In the genomic region with DNA sequence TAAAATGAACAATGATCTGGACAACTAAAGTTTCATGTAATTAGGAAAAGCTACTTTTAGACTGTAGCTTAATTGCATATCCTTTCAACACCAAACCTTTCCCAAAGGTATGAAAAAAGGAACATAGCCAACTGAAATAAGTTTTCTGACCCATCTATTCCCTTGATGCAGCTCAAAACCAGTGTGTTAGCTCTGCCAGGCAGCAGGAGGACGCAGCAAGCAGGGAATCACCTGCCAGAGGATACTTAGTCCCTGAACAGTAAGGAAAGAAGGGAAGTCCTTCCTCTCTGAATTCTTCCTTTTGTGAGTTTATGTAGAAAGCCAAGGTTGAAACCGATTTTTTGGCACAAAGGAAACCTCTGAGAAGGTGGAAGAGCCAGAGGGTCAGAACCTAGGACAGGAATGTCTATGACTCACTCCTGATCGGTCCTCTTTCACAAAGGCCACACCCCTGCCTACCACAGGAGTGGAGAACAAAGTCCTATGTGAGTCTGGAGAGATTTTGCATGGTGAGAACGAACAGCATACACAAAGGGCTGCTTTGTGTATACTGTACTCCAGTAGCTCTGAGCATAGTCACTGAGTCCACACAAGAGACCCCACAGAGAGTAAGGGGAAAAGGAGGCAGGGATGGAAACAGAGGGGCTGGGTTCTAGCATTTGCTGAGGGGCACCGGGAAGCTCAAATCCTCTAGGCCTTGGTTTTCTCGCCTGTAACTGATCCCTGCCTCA, we compare ENCODE assay signal across 8 cellular contexts.
DNase-seq lines count a peak whose midpoint lies in the region; ATAC-seq, FAIRE-seq and TF ChIP-seq lines count a peak whose summit lies in the region.

No MANE protein-coding gene starts in this region.

- H3K27ac Mint-ChIP-seq in T-helper 2 cell treated with Interferon-gamma antibody and Interleukin-4, amounts not matched to agents 5 μg/mL and 100 μg/mL, for 36 hours: peak overlapping the region; percentile 90

- peaks cover 73% of the 10 kb centered on the region for H3K36me3 Mint-ChIP-seq in T-helper 2 cell treated with Interferon-gamma antibody and Interleukin-4, amounts not matched to agents 5 μg/mL and 100 μg/mL, for 36 hours (ENCODE audit: low read depth)

- peak; percentile 32 for DNase-seq in SIG-M5 treated with dmso at 0.1 percent for 504 hours (lab: John Stamatoyannopoulos, UW; ENCODE audit: unreplicated experiment)
- no peak for DNase-seq in SIG-M5 (lab: John Stamatoyannopoulos, UW)
- DNase-seq in T-helper 2 cell treated with Interferon-gamma antibody and Interleukin-4, amounts not matched to agents 5 μg/mL and 100 μg/mL, for 36 hours (ENCODE audit: low spot score): no peak
- peak; percentile 75 for DNase-seq in fibroblast of mammary gland (ENCODE audit: low read depth)
- DNase-seq in small intestine: peak; percentile 98
- DNase-seq in GM12891 (ENCODE audit: insufficient read length, low spot score): no peak
- no peak for DNase-seq in retina

- H3K27ac ChIP-seq in small intestine (ENCODE audit: low read depth in 1 of 2, low read length in 1 of 2): peak overlapping the region; percentile 87 to 90

- no peaks in the 10 kb centered on the region for H3K27me3 ChIP-seq in small intestine (ENCODE audit: control insufficient read depth in 2 of 2, insufficient read depth in 2 of 2, low read length in 2 of 2)

- no peaks in the 10 kb centered on the region for H3K27me3 Mint-ChIP-seq in T-helper 2 cell treated with Interferon-gamma antibody and Interleukin-4, amounts not matched to agents 5 μg/mL and 100 μg/mL, for 36 hours (ENCODE audit: low read depth)

- H3K36me3 ChIP-seq in small intestine (ENCODE audit: control insufficient read depth in 2 of 2, insufficient read depth in 2 of 2, low read length in 2 of 2): peaks cover 0 to 2% of the 10 kb centered on the region in 2 donors

- TF ChIP-seq CTCF in fibroblast of mammary gland (conservative IDR thresholded peaks at IDR 0.05; ENCODE audit: control insufficient read depth, insufficient read depth, low read depth, low read length): no peak

- peaks cover 71% of the 10 kb centered on the region for H3K4me1 Mint-ChIP-seq in T-helper 2 cell treated with Interferon-gamma antibody and Interleukin-4, amounts not matched to agents 5 μg/mL and 100 μg/mL, for 36 hours (ENCODE audit: low read depth)

- H3K9me3 Mint-ChIP-seq in T-helper 2 cell treated with Interferon-gamma antibody and Interleukin-4, amounts not matched to agents 5 μg/mL and 100 μg/mL, for 36 hours: no peaks in the 10 kb centered on the region

- peak overlapping the region; percentile 74 for H3K4me3 Mint-ChIP-seq in T-helper 2 cell treated with Interferon-gamma antibody and Interleukin-4, amounts not matched to agents 5 μg/mL and 100 μg/mL, for 36 hours

- peaks cover 11 to 32% of the 10 kb centered on the region in 2 donors for H3K4me1 ChIP-seq in small intestine (ENCODE audit: control insufficient read depth in 2 of 2, insufficient read depth in 1 of 2, low read depth in 1 of 2, low read length in 1 of 2)

- ATAC-seq in HG02763 (IDR thresholded peaks at IDR 0.05; ENCODE audit: unreplicated experiment): no peak

- FAIRE-seq in small intestine (lab: Jason Lieb, UNC): no peak
- FAIRE-seq in GM12891 (lab: Jason Lieb, UNC): no peak

- TF ChIP-seq POLR2A in GM12891 (IDR thresholded peaks at IDR 0.05; ENCODE audit: low read depth, low read length): no peak

- H3K9me3 ChIP-seq in small intestine (ENCODE audit: control insufficient read depth, low read depth): no peaks in the 10 kb centered on the region

- WGBS in small intestine, 3 donors: 25 to 50% (median 34%) methylated on average over 6 of the region's 6 CpGs

- H3K4me3 ChIP-seq in fibroblast of mammary gland (ENCODE audit: control insufficient read depth, low read depth, low read length) (no peak overlapping the region), small intestine (ENCODE audit: low read depth in 1 of 2, low read length in 2 of 2) (peak overlapping the region in 1 of 2 donors; percentile 3)

TF ChIP-seq in GM12891, 5 proteins besides CTCF, POLR2A, EP300 and RAD21:
- TF ChIP-seq TAF1 (IDR thresholded peaks at IDR 0.05; ENCODE audit: low read depth, low read length) (no peak), POLR2AphosphoS5 (IDR thresholded peaks at IDR 0.05; ENCODE audit: low read depth, low read length) (no peak), POU2F2 (IDR thresholded peaks at IDR 0.05; ENCODE audit: low read depth, low read length) (no peak), SPI1 (IDR thresholded peaks at IDR 0.05; ENCODE audit: low read depth, low read length) (no peak), PAX5 (IDR thresholded peaks at IDR 0.05; ENCODE audit: insufficient read depth, low read length, severe bottlenecking) (no peak)

Comparison
In these comparisons a context has a peak if more than half of its experiments do, and no peak if none do; other contexts are left out.
1. DNase-seq: peak in SIG-M5 treated with dmso at 0.1 percent for 504 hours (single experiment), fibroblast of mammary gland (single experiment) and small intestine (single experiment); none in SIG-M5 (single experiment), T-helper 2 cell treated with Interferon-gamma antibody and Interleukin-4, amounts not matched to agents 5 μg/mL and 100 μg/mL, for 36 hours (single experiment), GM12891 (single experiment) and retina (single experiment).